ENCODE assay signal across 11 cellular contexts in genomic region chr1:244435562-244436205, GRCh38. TPM values are rescaled to one million over a fixed set of nuclear protein-coding genes. Genes with fewer than 3 reads are reported as not detected.
DNase-seq lines count a peak whose midpoint lies in the region; ATAC-seq and TF ChIP-seq lines count a peak whose summit lies in the region.
"Had no signal": no experiment of that assay in that cellular context is flagged by ENCODE, and none has a peak within 500 bp of the region (broad histone marks: within the 10 kb centered on the region; RNA-seq: fewer than 3 reads in every experiment).

No MANE protein-coding gene starts in this region.

- peak overlapping the region; percentile 73 for H3K4me3 Mint-ChIP-seq in HFFc6
- no peak overlapping the region for H3K4me3 Mint-ChIP-seq in activated naive CD8-positive, alpha-beta T cell treated with anti-CD3 and anti-CD28 coated beads, Interleukin-2, amount 10 ng/mL, durations not matched to agents 7 days and 5 days
- no peak overlapping the region for H3K4me3 Mint-ChIP-seq in CD4-positive, alpha-beta T cell

- H3K4me1 Mint-ChIP-seq in HFFc6 (ENCODE audit: low read depth): peaks cover 49% of the 10 kb centered on the region
- H3K4me1 Mint-ChIP-seq in activated naive CD8-positive, alpha-beta T cell treated with anti-CD3 and anti-CD28 coated beads, Interleukin-2, amount 10 ng/mL, durations not matched to agents 7 days and 5 days: peaks cover 10% of the 10 kb centered on the region
- peaks cover 42% of the 10 kb centered on the region for H3K4me1 Mint-ChIP-seq in CD4-positive, alpha-beta T cell (ENCODE audit: low read depth)

- no peaks in the 10 kb centered on the region; the same call in 1 of the 2 replicates for H3K27me3 Mint-ChIP-seq in HFFc6 (ENCODE audit: insufficient read depth)
- H3K27me3 Mint-ChIP-seq in activated naive CD8-positive, alpha-beta T cell treated with anti-CD3 and anti-CD28 coated beads, Interleukin-2, amount 10 ng/mL, durations not matched to agents 7 days and 5 days: no peaks in the 10 kb centered on the region
- H3K27me3 Mint-ChIP-seq in CD4-positive, alpha-beta T cell: no peaks in the 10 kb centered on the region

- no peaks in the 10 kb centered on the region for H3K9me3 ChIP-seq in CD4-positive, alpha-beta T cell (ENCODE audit: control insufficient read depth, low read length)

- no peak overlapping the region for H3K4me3 ChIP-seq in AG04449 (ENCODE audit: low read depth, low read length)
- H3K4me3 ChIP-seq: cardiac muscle cell had no signal

- CTCF ChIA-PET in AG04449 (lab: Yijun Ruan, JAX): no interaction called here
- CTCF ChIA-PET in CD4-positive, alpha-beta T cell (lab: Charles Lee): interaction anchor here (0.6 kb wide), 1 partner anchor 613 kb away, joined by 3 read pairs; no protein-coding TSS in a partner anchor

- POLR2A ChIA-PET in AG04449 (lab: Yijun Ruan, JAX): interaction anchor here (1.1 to 1.2 kb wide), 2 partner anchors 15 to 82 kb away, joined by 3 to 6 read pairs; no protein-coding TSS in a partner anchor
- POLR2A ChIA-PET in activated naive CD8-positive, alpha-beta T cell treated with anti-CD3 and anti-CD28 coated beads, Interleukin-2, amount 10 ng/mL, durations not matched to agents 7 days and 5 days (lab: Charles Lee): no interaction called here
- POLR2A ChIA-PET in CD4-positive, alpha-beta T cell (lab: Charles Lee): no interaction called here

- DNase-seq in AG04449 (ENCODE audit: low read depth, low spot score) (peak; percentile 41), HFFc6 (peak; percentile 72), iris pigment epithelial cell (ENCODE audit: low read depth) (peak; percentile 86), GF-D8 (lab: John Stamatoyannopoulos, UW) (no peak), NCI-H446 treated with DMSO at 0.1 percent for 48 hours (lab: John Stamatoyannopoulos, UW) (no peak), DMS114 treated with DMSO at 0.1 percent for 48 hours (lab: John Stamatoyannopoulos, UW; ENCODE audit: unreplicated experiment) (no peak)
- DNase-seq in activated naive CD8-positive, alpha-beta T cell treated with anti-CD3 and anti-CD28 coated beads, Interleukin-2, amount 10 ng/mL, durations not matched to agents 7 days and 5 days: no peak
- no peak for DNase-seq in CD4-positive, alpha-beta T cell
- DNase-seq: COR-L47, NCI-H1436 had no signal

- H3K36me3 Mint-ChIP-seq in HFFc6 (ENCODE audit: low read depth): peaks cover 19% of the 10 kb centered on the region
- peaks cover 24% of the 10 kb centered on the region for H3K36me3 Mint-ChIP-seq in activated naive CD8-positive, alpha-beta T cell treated with anti-CD3 and anti-CD28 coated beads, Interleukin-2, amount 10 ng/mL, durations not matched to agents 7 days and 5 days
- H3K36me3 Mint-ChIP-seq in CD4-positive, alpha-beta T cell (ENCODE audit: low read depth): peaks cover 63% of the 10 kb centered on the region

- no peak for ATAC-seq in activated naive CD8-positive, alpha-beta T cell treated with anti-CD3 and anti-CD28 coated beads, Interleukin-2, amount 10 ng/mL, durations not matched to agents 7 days and 5 days (ENCODE audit: low read depth)
- ATAC-seq in CD4-positive, alpha-beta T cell (ENCODE audit: poor library complexity): no peak

- no peaks in the 10 kb centered on the region for H3K27me3 ChIP-seq in CD4-positive, alpha-beta T cell (ENCODE audit: control insufficient read depth, insufficient read depth, low read length)
- H3K27me3 ChIP-seq: cardiac muscle cell had no signal

- no peaks in the 10 kb centered on the region for H3K9me3 Mint-ChIP-seq in HFFc6
- no peaks in the 10 kb centered on the region for H3K9me3 Mint-ChIP-seq in activated naive CD8-positive, alpha-beta T cell treated with anti-CD3 and anti-CD28 coated beads, Interleukin-2, amount 10 ng/mL, durations not matched to agents 7 days and 5 days
- no peaks in the 10 kb centered on the region for H3K9me3 Mint-ChIP-seq in CD4-positive, alpha-beta T cell

- H3K27ac ChIP-seq in CD4-positive, alpha-beta T cell (ENCODE audit: low read depth, low read length): no peak overlapping the region
- H3K27ac ChIP-seq: cardiac muscle cell had no signal

- H3K27ac Mint-ChIP-seq in HFFc6: peak overlapping the region; percentile 95
- peak overlapping the region; percentile 36 for H3K27ac Mint-ChIP-seq in activated naive CD8-positive, alpha-beta T cell treated with anti-CD3 and anti-CD28 coated beads, Interleukin-2, amount 10 ng/mL, durations not matched to agents 7 days and 5 days
- no peak overlapping the region for H3K27ac Mint-ChIP-seq in CD4-positive, alpha-beta T cell

- TF ChIP-seq CTCF in AG04449 (IDR thresholded peaks at IDR 0.05; ENCODE audit: insufficient read depth, low read length, missing control alignments) (no peak), HFFc6 (IDR thresholded peaks at IDR 0.05) (no peak)
- TF ChIP-seq CTCF in CD4-positive, alpha-beta T cell (IDR thresholded peaks at IDR 0.05): no peak

- intact Hi-C loops in CD4-positive, alpha-beta T cell (cut with DNase I, micrococcal nuclease): no loop called here

RNA-seq across cellular contexts. Expression of gene ADSS2, which starts 16.0 kb away (rescaled TPM):
- total RNA-seq in HFFc6 (2021; fragmentation: NEBNext Ultra II Directional; extraction: Animal tissue kit (Norgen Biotek cat#: 25700)): 10 to 100 TPM; 38.6 to 45.0 (median 41.1) TPM
- total RNA-seq in activated naive CD8-positive, alpha-beta T cell treated with anti-CD3 and anti-CD28 coated beads, Interleukin-2, amount 10 ng/mL, durations not matched to agents 7 days and 5 days: 10 to 100 TPM; 52.5 to 54.6 TPM
- 10 to 100 TPM; 30.8 to 34.0 TPM for total RNA-seq in CD4-positive, alpha-beta T cell

RNA-seq across cellular contexts. Expression of gene CATSPERE, which starts 25.4 kb away (rescaled TPM):
- total RNA-seq in HFFc6 (2021; fragmentation: NEBNext Ultra II Directional; extraction: Animal tissue kit (Norgen Biotek cat#: 25700)): under 1 TPM; 0.15 to 0.74 (median 0.34) TPM
- total RNA-seq in activated naive CD8-positive, alpha-beta T cell treated with anti-CD3 and anti-CD28 coated beads, Interleukin-2, amount 10 ng/mL, durations not matched to agents 7 days and 5 days: 1 to 10 TPM; 1.1 to 1.6 TPM
- total RNA-seq in CD4-positive, alpha-beta T cell: 1 to 10 TPM in 1 of 2 experiments, under 1 TPM in 1; 0.91 to 1.4 TPM

Comparison
In these comparisons a context has a peak if more than half of its experiments do, and no peak if none do; other contexts are left out.
1. DNase-seq: peak in AG04449 (single experiment), HFFc6 (single experiment) and iris pigment epithelial cell (single experiment); none in activated naive CD8-positive, alpha-beta T cell treated with anti-CD3 and anti-CD28 coated beads, Interleukin-2, amount 10 ng/mL, durations not matched to agents 7 days and 5 days (single experiment), CD4-positive, alpha-beta T cell (0 of 10), GF-D8 (single experiment), NCI-H446 treated with DMSO at 0.1 percent for 48 hours (single experiment) and DMS114 treated with DMSO at 0.1 percent for 48 hours (single experiment).